ENCODE assay signal across 1 cellular context in the genomic region with DNA sequence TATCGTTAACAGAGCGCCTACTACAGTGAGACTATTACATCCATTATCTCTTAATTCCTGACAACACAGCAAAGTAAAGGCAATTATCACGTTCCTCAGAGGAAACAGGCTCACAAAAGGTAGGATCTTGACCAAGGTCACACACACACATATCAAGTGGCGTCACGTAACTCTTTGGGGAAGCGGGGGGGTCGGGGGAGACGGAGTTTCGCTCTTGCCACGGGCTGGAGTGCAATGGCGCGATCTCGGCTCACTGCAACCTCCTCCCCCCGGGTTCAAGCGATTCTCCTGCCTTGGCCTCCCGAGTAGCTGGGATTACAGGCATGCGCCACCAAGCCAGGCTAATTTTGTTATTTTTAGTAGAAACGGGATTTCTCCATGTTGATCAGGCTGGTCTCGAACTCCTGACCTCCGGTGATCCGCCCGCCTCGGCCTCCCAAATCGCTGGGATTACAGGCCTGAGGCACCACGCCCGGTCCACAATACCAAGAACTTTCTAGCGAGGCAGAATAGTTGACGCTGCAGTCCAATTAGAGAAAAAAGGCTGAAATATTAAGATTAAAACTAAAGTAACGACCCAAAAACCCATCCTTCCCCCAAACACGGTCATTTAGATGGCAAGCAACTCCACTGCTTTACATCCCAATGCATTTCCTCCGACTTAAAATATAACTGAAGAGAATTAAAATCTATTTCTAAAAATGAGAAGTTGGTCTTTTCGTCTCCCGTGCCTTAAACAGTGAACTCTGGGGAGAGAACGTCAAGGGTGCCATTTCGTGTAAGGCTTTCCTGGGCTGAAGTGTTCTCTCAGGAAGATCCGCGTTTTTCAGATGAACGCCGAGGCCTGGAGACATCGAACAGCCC.
A peak's percentile ranks its signal among the peaks of the same experiment; 100 is the strongest.
TF ChIP-seq lines count a peak whose summit lies in the region.

No MANE protein-coding gene starts in this region.

TF ChIP-seq in K562, 482 proteins besides CTCF, POLR2A, EP300 and RAD21 (continued from another document and continues in another):
- TF ChIP-seq, protein P1, sequence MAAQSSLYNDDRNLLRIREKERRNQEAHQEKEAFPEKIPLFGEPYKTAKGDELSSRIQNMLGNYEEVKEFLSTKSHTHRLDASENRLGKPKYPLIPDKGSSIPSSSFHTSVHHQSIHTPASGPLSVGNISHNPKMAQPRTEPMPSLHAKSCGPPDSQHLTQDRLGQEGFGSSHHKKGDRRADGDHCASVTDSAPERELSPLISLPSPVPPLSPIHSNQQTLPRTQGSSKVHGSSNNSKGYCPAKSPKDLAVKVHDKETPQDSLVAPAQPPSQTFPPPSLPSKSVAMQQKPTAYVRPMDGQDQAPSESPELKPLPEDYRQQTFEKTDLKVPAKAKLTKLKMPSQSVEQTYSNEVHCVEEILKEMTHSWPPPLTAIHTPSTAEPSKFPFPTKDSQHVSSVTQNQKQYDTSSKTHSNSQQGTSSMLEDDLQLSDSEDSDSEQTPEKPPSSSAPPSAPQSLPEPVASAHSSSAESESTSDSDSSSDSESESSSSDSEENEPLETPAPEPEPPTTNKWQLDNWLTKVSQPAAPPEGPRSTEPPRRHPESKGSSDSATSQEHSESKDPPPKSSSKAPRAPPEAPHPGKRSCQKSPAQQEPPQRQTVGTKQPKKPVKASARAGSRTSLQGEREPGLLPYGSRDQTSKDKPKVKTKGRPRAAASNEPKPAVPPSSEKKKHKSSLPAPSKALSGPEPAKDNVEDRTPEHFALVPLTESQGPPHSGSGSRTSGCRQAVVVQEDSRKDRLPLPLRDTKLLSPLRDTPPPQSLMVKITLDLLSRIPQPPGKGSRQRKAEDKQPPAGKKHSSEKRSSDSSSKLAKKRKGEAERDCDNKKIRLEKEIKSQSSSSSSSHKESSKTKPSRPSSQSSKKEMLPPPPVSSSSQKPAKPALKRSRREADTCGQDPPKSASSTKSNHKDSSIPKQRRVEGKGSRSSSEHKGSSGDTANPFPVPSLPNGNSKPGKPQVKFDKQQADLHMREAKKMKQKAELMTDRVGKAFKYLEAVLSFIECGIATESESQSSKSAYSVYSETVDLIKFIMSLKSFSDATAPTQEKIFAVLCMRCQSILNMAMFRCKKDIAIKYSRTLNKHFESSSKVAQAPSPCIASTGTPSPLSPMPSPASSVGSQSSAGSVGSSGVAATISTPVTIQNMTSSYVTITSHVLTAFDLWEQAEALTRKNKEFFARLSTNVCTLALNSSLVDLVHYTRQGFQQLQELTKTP (IDR thresholded peaks at IDR 0.05; ENCODE audit: low read depth in 1 of 2, partially characterized antibody in 2 of 2): no peak
- peak; percentile 43; the same call in 1 of the 2 replicates for TF ChIP-seq NCOR1 (IDR thresholded peaks at IDR 0.05)
- TF ChIP-seq SP1 (CRISPR knock-in tag; IDR thresholded peaks at IDR 0.05): no peak
- TF ChIP-seq, protein P2, sequence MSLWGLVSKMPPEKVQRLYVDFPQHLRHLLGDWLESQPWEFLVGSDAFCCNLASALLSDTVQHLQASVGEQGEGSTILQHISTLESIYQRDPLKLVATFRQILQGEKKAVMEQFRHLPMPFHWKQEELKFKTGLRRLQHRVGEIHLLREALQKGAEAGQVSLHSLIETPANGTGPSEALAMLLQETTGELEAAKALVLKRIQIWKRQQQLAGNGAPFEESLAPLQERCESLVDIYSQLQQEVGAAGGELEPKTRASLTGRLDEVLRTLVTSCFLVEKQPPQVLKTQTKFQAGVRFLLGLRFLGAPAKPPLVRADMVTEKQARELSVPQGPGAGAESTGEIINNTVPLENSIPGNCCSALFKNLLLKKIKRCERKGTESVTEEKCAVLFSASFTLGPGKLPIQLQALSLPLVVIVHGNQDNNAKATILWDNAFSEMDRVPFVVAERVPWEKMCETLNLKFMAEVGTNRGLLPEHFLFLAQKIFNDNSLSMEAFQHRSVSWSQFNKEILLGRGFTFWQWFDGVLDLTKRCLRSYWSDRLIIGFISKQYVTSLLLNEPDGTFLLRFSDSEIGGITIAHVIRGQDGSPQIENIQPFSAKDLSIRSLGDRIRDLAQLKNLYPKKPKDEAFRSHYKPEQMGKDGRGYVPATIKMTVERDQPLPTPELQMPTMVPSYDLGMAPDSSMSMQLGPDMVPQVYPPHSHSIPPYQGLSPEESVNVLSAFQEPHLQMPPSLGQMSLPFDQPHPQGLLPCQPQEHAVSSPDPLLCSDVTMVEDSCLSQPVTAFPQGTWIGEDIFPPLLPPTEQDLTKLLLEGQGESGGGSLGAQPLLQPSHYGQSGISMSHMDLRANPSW (CRISPR knock-in tag; IDR thresholded peaks at IDR 0.05): no peak
- no peak for TF ChIP-seq KDM2B (CRISPR knock-in tag; IDR thresholded peaks at IDR 0.05)
- TF ChIP-seq, protein P3, sequence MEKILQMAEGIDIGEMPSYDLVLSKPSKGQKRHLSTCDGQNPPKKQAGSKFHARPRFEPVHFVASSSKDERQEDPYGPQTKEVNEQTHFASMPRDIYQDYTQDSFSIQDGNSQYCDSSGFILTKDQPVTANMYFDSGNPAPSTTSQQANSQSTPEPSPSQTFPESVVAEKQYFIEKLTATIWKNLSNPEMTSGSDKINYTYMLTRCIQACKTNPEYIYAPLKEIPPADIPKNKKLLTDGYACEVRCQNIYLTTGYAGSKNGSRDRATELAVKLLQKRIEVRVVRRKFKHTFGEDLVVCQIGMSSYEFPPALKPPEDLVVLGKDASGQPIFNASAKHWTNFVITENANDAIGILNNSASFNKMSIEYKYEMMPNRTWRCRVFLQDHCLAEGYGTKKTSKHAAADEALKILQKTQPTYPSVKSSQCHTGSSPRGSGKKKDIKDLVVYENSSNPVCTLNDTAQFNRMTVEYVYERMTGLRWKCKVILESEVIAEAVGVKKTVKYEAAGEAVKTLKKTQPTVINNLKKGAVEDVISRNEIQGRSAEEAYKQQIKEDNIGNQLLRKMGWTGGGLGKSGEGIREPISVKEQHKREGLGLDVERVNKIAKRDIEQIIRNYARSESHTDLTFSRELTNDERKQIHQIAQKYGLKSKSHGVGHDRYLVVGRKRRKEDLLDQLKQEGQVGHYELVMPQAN (IDR thresholded peaks at IDR 0.05; ENCODE audit: borderline replicate concordance): no peak
- TF ChIP-seq, protein P4, sequence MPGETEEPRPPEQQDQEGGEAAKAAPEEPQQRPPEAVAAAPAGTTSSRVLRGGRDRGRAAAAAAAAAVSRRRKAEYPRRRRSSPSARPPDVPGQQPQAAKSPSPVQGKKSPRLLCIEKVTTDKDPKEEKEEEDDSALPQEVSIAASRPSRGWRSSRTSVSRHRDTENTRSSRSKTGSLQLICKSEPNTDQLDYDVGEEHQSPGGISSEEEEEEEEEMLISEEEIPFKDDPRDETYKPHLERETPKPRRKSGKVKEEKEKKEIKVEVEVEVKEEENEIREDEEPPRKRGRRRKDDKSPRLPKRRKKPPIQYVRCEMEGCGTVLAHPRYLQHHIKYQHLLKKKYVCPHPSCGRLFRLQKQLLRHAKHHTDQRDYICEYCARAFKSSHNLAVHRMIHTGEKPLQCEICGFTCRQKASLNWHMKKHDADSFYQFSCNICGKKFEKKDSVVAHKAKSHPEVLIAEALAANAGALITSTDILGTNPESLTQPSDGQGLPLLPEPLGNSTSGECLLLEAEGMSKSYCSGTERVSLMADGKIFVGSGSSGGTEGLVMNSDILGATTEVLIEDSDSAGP (CRISPR knock-in tag; IDR thresholded peaks at IDR 0.05): no peak
- TF ChIP-seq ZNF354B (CRISPR knock-in tag; IDR thresholded peaks at IDR 0.05): no peak
- no peak for TF ChIP-seq ZC3H11A (IDR thresholded peaks at IDR 0.05; ENCODE audit: low read depth, low read length)
- TF ChIP-seq SREBF2 (CRISPR knock-in tag; IDR thresholded peaks at IDR 0.05): no peak
- no peak for TF ChIP-seq ZNF165 (CRISPR knock-in tag; IDR thresholded peaks at IDR 0.05; ENCODE audit: borderline replicate concordance)
- TF ChIP-seq HSF4 (CRISPR knock-in tag; IDR thresholded peaks at IDR 0.05; ENCODE audit: borderline replicate concordance): no peak
- TF ChIP-seq, protein P5, sequence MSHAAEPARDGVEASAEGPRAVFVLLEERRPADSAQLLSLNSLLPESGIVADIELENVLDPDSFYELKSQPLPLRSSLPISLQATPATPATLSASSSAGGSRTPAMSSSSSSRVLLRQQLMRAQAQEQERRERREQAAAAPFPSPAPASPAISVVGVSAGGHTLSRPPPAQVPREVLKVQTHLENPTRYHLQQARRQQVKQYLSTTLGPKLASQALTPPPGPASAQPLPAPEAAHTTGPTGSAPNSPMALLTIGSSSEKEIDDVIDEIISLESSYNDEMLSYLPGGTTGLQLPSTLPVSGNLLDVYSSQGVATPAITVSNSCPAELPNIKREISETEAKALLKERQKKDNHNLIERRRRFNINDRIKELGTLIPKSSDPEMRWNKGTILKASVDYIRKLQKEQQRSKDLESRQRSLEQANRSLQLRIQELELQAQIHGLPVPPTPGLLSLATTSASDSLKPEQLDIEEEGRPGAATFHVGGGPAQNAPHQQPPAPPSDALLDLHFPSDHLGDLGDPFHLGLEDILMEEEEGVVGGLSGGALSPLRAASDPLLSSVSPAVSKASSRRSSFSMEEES (CRISPR knock-in tag; IDR thresholded peaks at IDR 0.05): no peak
- TF ChIP-seq GABPA (tag; conservative IDR thresholded peaks at IDR 0.05; ENCODE audit: low read depth): no peak
- no peak for TF ChIP-seq RFX7 (CRISPR knock-in tag; IDR thresholded peaks at IDR 0.05)
- no peak for TF ChIP-seq GTF2A2 (tag; IDR thresholded peaks at IDR 0.05)
- no peak for TF ChIP-seq EWSR1 (IDR thresholded peaks at IDR 0.05; ENCODE audit: borderline replicate concordance, low read depth, partially characterized antibody)
- no peak for TF ChIP-seq ZNF263 (CRISPR knock-in tag; IDR thresholded peaks at IDR 0.05; ENCODE audit: borderline replicate concordance)
- no peak for TF ChIP-seq ZNF695 (CRISPR knock-in tag; IDR thresholded peaks at IDR 0.05)
- TF ChIP-seq, protein P6, sequence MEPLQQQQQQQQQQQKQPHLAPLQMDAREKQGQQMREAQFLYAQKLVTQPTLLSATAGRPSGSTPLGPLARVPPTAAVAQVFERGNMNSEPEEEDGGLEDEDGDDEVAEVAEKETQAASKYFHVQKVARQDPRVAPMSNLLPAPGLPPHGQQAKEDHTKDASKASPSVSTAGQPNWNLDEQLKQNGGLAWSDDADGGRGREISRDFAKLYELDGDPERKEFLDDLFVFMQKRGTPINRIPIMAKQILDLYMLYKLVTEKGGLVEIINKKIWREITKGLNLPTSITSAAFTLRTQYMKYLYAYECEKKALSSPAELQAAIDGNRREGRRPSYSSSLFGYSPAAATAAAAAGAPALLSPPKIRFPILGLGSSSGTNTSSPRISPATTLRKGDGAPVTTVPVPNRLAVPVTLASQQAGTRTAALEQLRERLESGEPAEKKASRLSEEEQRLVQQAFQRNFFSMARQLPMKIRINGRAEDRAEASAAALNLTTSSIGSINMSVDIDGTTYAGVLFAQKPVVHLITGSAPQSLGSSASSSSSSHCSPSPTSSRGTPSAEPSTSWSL (CRISPR knock-in tag; IDR thresholded peaks at IDR 0.05; ENCODE audit: borderline replicate concordance): no peak
- no peak for TF ChIP-seq RBBP5 (IDR thresholded peaks at IDR 0.05; ENCODE audit: borderline replicate concordance, insufficient read depth, low read length, poor library complexity, severe bottlenecking)
- no peak for TF ChIP-seq ZFX (CRISPR knock-in tag; IDR thresholded peaks at IDR 0.05)
- TF ChIP-seq TAF9B (IDR thresholded peaks at IDR 0.05; ENCODE audit: partially characterized antibody): peak; percentile 41
- TF ChIP-seq POLR2G (IDR thresholded peaks at IDR 0.05; ENCODE audit: low read depth, low read length): 0 out of 2 replicates have a peak, but pooled peaks have one; percentile 19
- TF ChIP-seq PHB2 (IDR thresholded peaks at IDR 0.05; ENCODE audit: low read depth): no peak
- TF ChIP-seq, protein P7, sequence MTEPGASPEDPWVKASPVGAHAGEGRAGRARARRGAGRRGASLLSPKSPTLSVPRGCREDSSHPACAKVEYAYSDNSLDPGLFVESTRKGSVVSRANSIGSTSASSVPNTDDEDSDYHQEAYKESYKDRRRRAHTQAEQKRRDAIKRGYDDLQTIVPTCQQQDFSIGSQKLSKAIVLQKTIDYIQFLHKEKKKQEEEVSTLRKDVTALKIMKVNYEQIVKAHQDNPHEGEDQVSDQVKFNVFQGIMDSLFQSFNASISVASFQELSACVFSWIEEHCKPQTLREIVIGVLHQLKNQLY (CRISPR knock-in tag; conservative IDR thresholded peaks at IDR 0.05): no peak
- TF ChIP-seq BCL6 (CRISPR knock-in tag; IDR thresholded peaks at IDR 0.05): no peak
- TF ChIP-seq JUND (IDR thresholded peaks at IDR 0.05; ENCODE audit: borderline replicate concordance, low read depth, low read length): peak; percentile 5; the same call in 1 of the 2 replicates
- TF ChIP-seq JUND (tag; IDR thresholded peaks at IDR 0.05; ENCODE audit: borderline replicate concordance, low read depth, low read length): peak; percentile 34; the same call in 1 of the 3 replicates
- no peak for TF ChIP-seq ZNF146 (CRISPR knock-in tag; IDR thresholded peaks at IDR 0.05; ENCODE audit: unreplicated experiment)
- TF ChIP-seq, protein P8, sequence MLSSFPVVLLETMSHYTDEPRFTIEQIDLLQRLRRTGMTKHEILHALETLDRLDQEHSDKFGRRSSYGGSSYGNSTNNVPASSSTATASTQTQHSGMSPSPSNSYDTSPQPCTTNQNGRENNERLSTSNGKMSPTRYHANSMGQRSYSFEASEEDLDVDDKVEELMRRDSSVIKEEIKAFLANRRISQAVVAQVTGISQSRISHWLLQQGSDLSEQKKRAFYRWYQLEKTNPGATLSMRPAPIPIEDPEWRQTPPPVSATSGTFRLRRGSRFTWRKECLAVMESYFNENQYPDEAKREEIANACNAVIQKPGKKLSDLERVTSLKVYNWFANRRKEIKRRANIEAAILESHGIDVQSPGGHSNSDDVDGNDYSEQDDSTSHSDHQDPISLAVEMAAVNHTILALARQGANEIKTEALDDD (IDR thresholded peaks at IDR 0.05): no peak
- TF ChIP-seq SMARCC2 (IDR thresholded peaks at IDR 0.05; ENCODE audit: low read depth): no peak
- TF ChIP-seq NFYB (IDR thresholded peaks at IDR 0.05; ENCODE audit: extremely low read depth, insufficient read length): no peak
- TF ChIP-seq, protein P9, sequence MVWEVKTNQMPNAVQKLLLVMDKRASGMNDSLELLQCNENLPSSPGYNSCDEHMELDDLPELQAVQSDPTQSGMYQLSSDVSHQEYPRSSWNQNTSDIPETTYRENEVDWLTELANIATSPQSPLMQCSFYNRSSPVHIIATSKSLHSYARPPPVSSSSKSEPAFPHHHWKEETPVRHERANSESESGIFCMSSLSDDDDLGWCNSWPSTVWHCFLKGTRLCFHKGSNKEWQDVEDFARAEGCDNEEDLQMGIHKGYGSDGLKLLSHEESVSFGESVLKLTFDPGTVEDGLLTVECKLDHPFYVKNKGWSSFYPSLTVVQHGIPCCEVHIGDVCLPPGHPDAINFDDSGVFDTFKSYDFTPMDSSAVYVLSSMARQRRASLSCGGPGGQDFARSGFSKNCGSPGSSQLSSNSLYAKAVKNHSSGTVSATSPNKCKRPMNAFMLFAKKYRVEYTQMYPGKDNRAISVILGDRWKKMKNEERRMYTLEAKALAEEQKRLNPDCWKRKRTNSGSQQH (CRISPR knock-in tag; IDR thresholded peaks at IDR 0.05): no peak
- TF ChIP-seq PHF21A (IDR thresholded peaks at IDR 0.05; ENCODE audit: borderline replicate concordance, low read depth): no peak
- TF ChIP-seq NR2C1 (IDR thresholded peaks at IDR 0.05): peak; percentile 36; the same call in 1 of the 2 replicates
- 0 out of 2 replicates have a peak, but pooled peaks have one; percentile 28 for TF ChIP-seq NR2C1 (tag; IDR thresholded peaks at IDR 0.05)
- no peak for TF ChIP-seq NFE2 (IDR thresholded peaks at IDR 0.05; ENCODE audit: low read depth)
- TF ChIP-seq ZNF224 (CRISPR knock-in tag; IDR thresholded peaks at IDR 0.05): no peak
- TF ChIP-seq PPARD (CRISPR knock-in tag; IDR thresholded peaks at IDR 0.05): no peak
- no peak for TF ChIP-seq NR3C1 (CRISPR knock-in tag; IDR thresholded peaks at IDR 0.05)
